8 cellular contexts compared by ENCODE assay signal in the genomic region with DNA sequence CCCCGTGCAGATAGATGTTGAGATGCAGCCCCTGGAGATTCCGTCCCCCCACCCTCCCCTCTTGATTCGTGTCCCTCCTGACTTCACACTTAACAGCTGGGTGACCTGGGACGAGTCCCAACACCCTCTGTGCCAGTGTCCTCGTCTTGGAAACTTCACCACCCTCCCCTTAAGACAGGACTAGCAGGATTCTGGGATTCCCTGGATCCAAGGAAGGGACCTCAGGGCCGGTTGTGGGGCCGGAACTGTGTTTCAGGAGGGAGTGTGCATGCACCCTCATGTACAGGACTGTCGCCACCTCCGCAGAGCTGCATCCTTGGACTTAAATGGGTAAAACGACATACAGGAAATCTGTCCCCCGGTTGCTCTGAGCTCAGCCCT. TPM values are rescaled to one million over a fixed set of nuclear protein-coding genes. Genes with fewer than 3 reads are reported as not detected.
DNase-seq lines count a peak whose midpoint lies in the region; ATAC-seq and TF ChIP-seq lines count a peak whose summit lies in the region.

No MANE protein-coding gene starts in this region.

- H3K9me3 Mint-ChIP-seq in CD4-positive, alpha-beta memory T cell, result no peaks in the 10 kb centered on the region

- peak overlapping the region; percentile 76 for H3K27ac ChIP-seq in CD4-positive, alpha-beta memory T cell (ENCODE audit: low read depth, low read length)
- H3K27ac ChIP-seq in Karpas-422 (ENCODE audit: low read length) (peak overlapping the region; percentile 77), adrenal gland (peak overlapping the region in 4 of 5 donors; percentile 73 to 95 (median 77)), subcutaneous abdominal adipose tissue (ENCODE audit: low read depth, low read length) (peak overlapping the region; percentile 69)

- CTCF ChIA-PET in CD4-positive, alpha-beta memory T cell (lab: Charles Lee; ENCODE audit: partially characterized antibody), result interaction anchor here (0.7 to 1.9 kb wide), 8 partner anchors 10 to 229 kb away, joined by 3 to 7 read pairs (median 4); partner anchors contain the start of gene OCEL1

- H3K4me1 ChIP-seq in CD4-positive, alpha-beta memory T cell (ENCODE audit: insufficient read depth, low read length), result peaks cover 60% of the 10 kb centered on the region
- H3K4me1 ChIP-seq in Karpas-422 (ENCODE audit: low read length), result peaks cover 57% of the 10 kb centered on the region
- H3K4me1 ChIP-seq in adrenal gland (replicated peaks in 1 of 2), result peaks cover 29 to 48% of the 10 kb centered on the region in 2 donors
- H3K4me1 ChIP-seq in subcutaneous abdominal adipose tissue (ENCODE audit: control insufficient read depth in 5 of 5, insufficient read depth in 5 of 5, low read length in 5 of 5), result peaks cover 12 to 68% (median 53%) of the 10 kb centered on the region in 5 donors

- H3K36me3 ChIP-seq in CD4-positive, alpha-beta memory T cell (ENCODE audit: insufficient read depth, low read length), result peaks cover 9% of the 10 kb centered on the region
- peaks cover 26% of the 10 kb centered on the region for H3K36me3 ChIP-seq in Karpas-422 (ENCODE audit: insufficient read depth, low read length)
- H3K36me3 ChIP-seq in adrenal gland (replicated peaks in 1 of 2), result no peaks in the 10 kb centered on the region
- H3K36me3 ChIP-seq in subcutaneous abdominal adipose tissue (ENCODE audit: control insufficient read depth in 5 of 5, insufficient read depth in 5 of 5, low read length in 5 of 5), result peaks cover 0 to 13% (median 0%) of the 10 kb centered on the region in 5 donors

- ATAC-seq in HG03460 (IDR thresholded peaks at IDR 0.05; ENCODE audit: unreplicated experiment) (no peak), GM21723 (IDR thresholded peaks at IDR 0.05; ENCODE audit: unreplicated experiment) (no peak)

- peaks cover 91% of the 10 kb centered on the region for H3K79me2 ChIP-seq in Karpas-422 (ENCODE audit: low read length)

- H3K36me3 Mint-ChIP-seq in CD4-positive, alpha-beta memory T cell, result peaks cover 0 to 22% of the 10 kb centered on the region in 2 donors

- WGBS in adrenal gland, 4 donors, result 0 to 3% (median 3%) methylated on average over 6 to 11 of the region's 11 CpGs

- peak overlapping the region; percentile 89 to 99 (median 98) for H3K27ac Mint-ChIP-seq in CD4-positive, alpha-beta memory T cell

- peaks cover 40 to 73% (median 57%) of the 10 kb centered on the region in 4 donors for H3K4me1 Mint-ChIP-seq in CD4-positive, alpha-beta memory T cell

- peaks cover 66% of the 10 kb centered on the region for H4K20me1 ChIP-seq in Karpas-422 (ENCODE audit: insufficient read depth, low read depth, low read length)

- no peaks in the 10 kb centered on the region for H3K27me3 ChIP-seq in CD4-positive, alpha-beta memory T cell (ENCODE audit: insufficient read depth, low read length)
- H3K27me3 ChIP-seq in Karpas-422 (ENCODE audit: low read length), result no peaks in the 10 kb centered on the region
- no peaks in the 10 kb centered on the region for H3K27me3 ChIP-seq in adrenal gland
- no peaks in the 10 kb centered on the region for H3K27me3 ChIP-seq in subcutaneous abdominal adipose tissue (ENCODE audit: control insufficient read depth in 5 of 5, insufficient read depth in 4 of 5, low read length in 5 of 5)

- peak overlapping the region; percentile 99 for H3K9ac ChIP-seq in Karpas-422 (ENCODE audit: low read length)
- H3K9ac ChIP-seq in subcutaneous abdominal adipose tissue (ENCODE audit: low read length in 5 of 5), result peak overlapping the region; percentile 56 to 92 (median 80)

- DNase-seq in CD4-positive, alpha-beta memory T cell, result peak in 4 of 5 donors; percentile 19 to 31 (median 25)
- DNase-seq in Karpas-422 (peak; percentile 70), adrenal gland (peak in 3 of 7 donors; percentile 30 to 47 (median 43)), kidney tubule cell (ENCODE audit: low spot score) (peak; percentile 8), GOT3 (lab: John Stamatoyannopoulos, UW) (no peak)

- no peak for TF ChIP-seq CTCF in adrenal gland (IDR thresholded peaks at IDR 0.05)

- TF ChIP-seq POLR2A in adrenal gland (IDR thresholded peaks at IDR 0.05), result no peak

- H2AFZ ChIP-seq in Karpas-422 (ENCODE audit: low read length), result no peak overlapping the region

- H3K4me3 Mint-ChIP-seq in CD4-positive, alpha-beta memory T cell, result peak overlapping the region; percentile 95 to 100 (median 98)

- POLR2A ChIA-PET in CD4-positive, alpha-beta memory T cell (lab: Charles Lee; ENCODE audit: partially characterized antibody), result interaction anchor here (0.8 to 5.6 kb wide), 15 partner anchors 9 to 447 kb away, joined by 3 to 84 read pairs (median 6); partner anchors contain the start of genes BABAM1, DDA1, OCEL1 and USE1

- no peaks in the 10 kb centered on the region for H3K9me3 ChIP-seq in CD4-positive, alpha-beta memory T cell (ENCODE audit: control insufficient read depth in 1 of 2, low read length in 2 of 2)
- H3K9me3 ChIP-seq in Karpas-422 (ENCODE audit: low read length) (no peaks in the 10 kb centered on the region), adrenal gland (replicated peaks in 1 of 3) (no peaks in the 10 kb centered on the region), subcutaneous abdominal adipose tissue (ENCODE audit: control insufficient read depth in 5 of 5, low read length in 5 of 5) (no peaks in the 10 kb centered on the region)

- H3K4me2 ChIP-seq in Karpas-422 (ENCODE audit: low read depth, low read length, poor library complexity, severe bottlenecking), result peak overlapping the region; percentile 81

- no peaks in the 10 kb centered on the region for H3K27me3 Mint-ChIP-seq in CD4-positive, alpha-beta memory T cell

- peak overlapping the region; percentile 66 to 77 for H3K4me3 ChIP-seq in CD4-positive, alpha-beta memory T cell (ENCODE audit: low read length in 2 of 2)
- H3K4me3 ChIP-seq in Karpas-422 (ENCODE audit: low read length), result peak overlapping the region; percentile 93
- peak overlapping the region in 2 of 4 donors; percentile 78 to 89 for H3K4me3 ChIP-seq in adrenal gland
- peak overlapping the region; percentile 85 to 90 (median 86) for H3K4me3 ChIP-seq in subcutaneous abdominal adipose tissue (ENCODE audit: low read depth in 1 of 5, low read length in 5 of 5)

- intact Hi-C loops in CD4-positive, alpha-beta memory T cell (cut with micrococcal nuclease), result no loop called here
- intact Hi-C loops in adrenal gland (cut with DNase I), result no loop called here

- H3K9me2 ChIP-seq in Karpas-422 (replicated peaks; ENCODE audit: insufficient read depth, low read length), result no peaks in the 10 kb centered on the region

RNA-seq across cellular contexts. Expression of gene MYO9B, which starts 1.0 kb away (rescaled TPM):
- total RNA-seq in CD4-positive, alpha-beta memory T cell, result 100 to 1,000 TPM; 176 to 181 TPM
- polyA plus RNA-seq in CD4-positive, alpha-beta memory T cell, result 10 to 100 TPM in 1 of 2 donors, 1 to 10 TPM in 1; 1.3 to 25.8 TPM
- 80.1 and 114 TPM in 2 replicates for total RNA-seq in Karpas-422 (2014; rRNA removed; shearing (Covaris generic); ENCODE audit: low replicate concordance)
- total RNA-seq in adrenal gland, result 100 to 1,000 TPM in 1 of 8 donors, 10 to 100 TPM in 7; 55.8 to 183 (median 86.3) TPM
- 100 to 1,000 TPM in 1 of 3 donors, 10 to 100 TPM in 2; 29.9 to 236 (median 99.6) TPM for polyA plus RNA-seq in adrenal gland

RNA-seq across cellular contexts. Expression of gene HAUS8, which starts 1.3 kb away (rescaled TPM):
- total RNA-seq in CD4-positive, alpha-beta memory T cell, result 10 to 100 TPM; 20.0 to 20.9 TPM
- polyA plus RNA-seq in CD4-positive, alpha-beta memory T cell, result 10 to 100 TPM in 1 of 2 donors, 1 to 10 TPM in 1; 5.7 to 11.2 TPM
- 17.6 and 20.4 TPM in 2 replicates for total RNA-seq in Karpas-422 (2014; rRNA removed; shearing (Covaris generic); ENCODE audit: low replicate concordance)
- total RNA-seq in adrenal gland, result 10 to 100 TPM in 3 of 8 donors, 1 to 10 TPM in 5; 3.9 to 10.9 (median 9.0) TPM
- 10 to 100 TPM in 2 of 3 donors, 1 to 10 TPM in 1; 7.5 to 17.9 (median 17.5) TPM for polyA plus RNA-seq in adrenal gland

RNA-seq across cellular contexts. Expression of gene CPAMD8, which starts 49.9 kb away (rescaled TPM):
- total RNA-seq in CD4-positive, alpha-beta memory T cell, result 1 to 10 TPM; 2.0 to 3.0 TPM
- polyA plus RNA-seq in CD4-positive, alpha-beta memory T cell, result under 1 TPM; 0.88 to 0.96 TPM
- total RNA-seq in Karpas-422 (2014; rRNA removed; shearing (Covaris generic); ENCODE audit: low replicate concordance), result not detected in 2 replicates
- 10 to 100 TPM in 3 of 8 donors, 1 to 10 TPM in 5; 5.2 to 19.1 (median 9.2) TPM for total RNA-seq in adrenal gland
- polyA plus RNA-seq in adrenal gland, result 10 to 100 TPM in 2 of 3 donors, 1 to 10 TPM in 1; 3.1 to 33.7 (median 18.6) TPM
